23 cellular contexts compared by ENCODE assay signal in the genomic region with DNA sequence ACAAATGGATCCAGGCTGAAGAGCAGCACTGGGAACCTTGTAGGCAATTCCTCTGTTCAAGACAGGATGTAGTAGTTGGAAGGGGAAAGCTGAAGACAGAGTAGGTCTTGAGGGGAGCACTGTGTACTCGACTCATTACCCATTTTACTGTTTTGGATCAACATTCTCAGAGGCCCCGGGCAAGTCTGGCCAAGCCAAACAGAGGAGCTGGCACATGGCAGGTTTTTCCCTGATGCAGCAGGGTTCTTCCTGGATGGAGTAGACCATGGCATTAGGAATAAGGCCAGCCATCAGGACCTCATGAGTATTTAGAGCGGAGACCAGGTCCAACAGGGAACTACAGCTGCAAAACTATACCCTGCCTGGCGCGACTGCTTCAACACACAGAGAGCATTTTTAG. TPM values are rescaled to one million over a fixed set of nuclear protein-coding genes. Genes with fewer than 3 reads are reported as not detected.
A peak's percentile ranks its signal among the peaks of the same experiment; 100 is the strongest.
DNase-seq lines count a peak whose midpoint lies in the region; ATAC-seq and TF ChIP-seq lines count a peak whose summit lies in the region.
"Had no signal": no experiment of that assay in that cellular context is flagged by ENCODE, and none has a peak within 500 bp of the region (broad histone marks: within the 10 kb centered on the region; RNA-seq: fewer than 3 reads in every experiment).

No MANE protein-coding gene starts in this region.

- H3K36me3 ChIP-seq in left ventricle myocardium inferior = no peaks in the 10 kb centered on the region
- H3K36me3 ChIP-seq in lower lobe of right lung = no peaks in the 10 kb centered on the region
- H3K36me3 ChIP-seq: BLaER1 treated with 17β-estradiol and CSF1 and Interleukin-3, amounts not matched to agents 10 nM and 100 nM; sigmoid colon; suprapubic skin had no signal

- DNase-seq in left ventricle myocardium inferior = no peak
- DNase-seq in Right ventricle myocardium inferior (ENCODE audit: missing footprints) = no peak
- peak; percentile 78 for DNase-seq in cerebellum (ENCODE audit: low spot score)
- DNase-seq in lower lobe of right lung = no peak
- no peak for DNase-seq in NCI-H1436 treated with DMSO at 0.1 percent for 48 hours (lab: John Stamatoyannopoulos, UW)
- DNase-seq in middle frontal gyrus (ENCODE audit: extremely low spot score, low spot score) = no peak
- DNase-seq in SW480 (ENCODE audit: low spot score) = no peak
- DNase-seq: ACHN; activated CD4-positive, alpha-beta T cell treated with anti-CD3 and anti-CD28 coated beads, Interleukin-2, amount 50 U/mL, for 4 hours; activated CD8-positive, alpha-beta memory T cell treated with anti-CD3 and anti-CD28 coated beads, Interleukin-2, amount 50 U/mL, for 48 hours; activated effector memory CD4-positive, alpha-beta T cell treated with anti-CD3 and anti-CD28 coated beads, Interleukin-2, amount 50 U/mL, for 16 hours; amygdala; HFFc6; islet precursor cell; naive thymus-derived CD4-positive, alpha-beta T cell; NCI-H146; sigmoid colon; SK-N-SH had no signal

- intact Hi-C loops in left ventricle myocardium inferior (cut with micrococcal nuclease) (no loop called here), Right ventricle myocardium inferior (cut with DNase I) (no loop called here), lower lobe of right lung (cut with DNase I) (no loop called here)

- ATAC-seq in Right ventricle myocardium inferior (no peak), lower lobe of right lung (no peak), GM21717 (IDR thresholded peaks at IDR 0.05; ENCODE audit: unreplicated experiment) (no peak)
- ATAC-seq: HepG2; naive thymus-derived CD4-positive, alpha-beta T cell; WTC11 had no signal

- H3K9me3 ChIP-seq in left ventricle myocardium inferior (replicated peaks) (peaks cover 7% of the 10 kb centered on the region), lower lobe of right lung (no peaks in the 10 kb centered on the region)
- H3K9me3 ChIP-seq: sigmoid colon, SK-N-SH, suprapubic skin had no signal

- H3K27ac ChIP-seq in left ventricle myocardium inferior (replicated peaks) (no peak overlapping the region), lower lobe of right lung (no peak overlapping the region)
- H3K27ac ChIP-seq: BLaER1 treated with 17β-estradiol and CSF1 and Interleukin-3, amounts not matched to agents 10 nM and 100 nM; sigmoid colon; suprapubic skin had no signal

- no peak for TF ChIP-seq CTCF in left ventricle myocardium inferior (IDR thresholded peaks at IDR 0.05; ENCODE audit: borderline replicate concordance)
- no peak for TF ChIP-seq CTCF in lower lobe of right lung (IDR thresholded peaks at IDR 0.05)

- H3K4me1 ChIP-seq in left ventricle myocardium inferior (peaks cover 15% of the 10 kb centered on the region), lower lobe of right lung (no peaks in the 10 kb centered on the region)
- H3K4me1 ChIP-seq: BLaER1 treated with 17β-estradiol and CSF1 and Interleukin-3, amounts not matched to agents 10 nM and 100 nM had no signal

- H3K27me3 ChIP-seq in left ventricle myocardium inferior (ENCODE audit: low read depth) = peaks cover 39% of the 10 kb centered on the region
- H3K27me3 ChIP-seq in lower lobe of right lung (ENCODE audit: low read depth) = peaks cover 27% of the 10 kb centered on the region
- H3K27me3 ChIP-seq: BLaER1 treated with 17β-estradiol and CSF1 and Interleukin-3, amounts not matched to agents 10 nM and 100 nM had no signal

- H3K4me3 ChIP-seq in left ventricle myocardium inferior (peak overlapping the region; percentile 5), lower lobe of right lung (peak overlapping the region; percentile 60)
- H3K4me3 ChIP-seq: BLaER1 treated with 17β-estradiol and CSF1 and Interleukin-3, amounts not matched to agents 10 nM and 100 nM had no signal

RNA-seq across cellular contexts. Expression of gene SVEP1, which starts 4.4 kb away (rescaled TPM):
- total RNA-seq in left ventricle myocardium inferior (8.8 TPM), Right ventricle myocardium inferior (6.4 TPM), cerebellum (12.1 TPM), lower lobe of right lung (55.9 TPM)
- total RNA-seq: HepG2 had no signal
